In genomic region chr20:38804682-38805501, GRCh38 we compare ENCODE assay signal across 8 cellular contexts. TPM values are rescaled to one million over a fixed set of nuclear protein-coding genes. Genes with fewer than 3 reads are reported as not detected.
DNase-seq lines count a peak whose midpoint lies in the region; ATAC-seq and TF ChIP-seq lines count a peak whose summit lies in the region.

No MANE protein-coding gene starts in this region.

- CTCF ChIA-PET in MCF 10A (lab: Yijun Ruan, JAX): interaction anchor here (0.6 to 1.1 kb wide), 2 partner anchors 17 to 21 kb away, joined by 3 to 4 read pairs; no protein-coding TSS in a partner anchor

- H3K27ac Mint-ChIP-seq in MCF 10A (ENCODE audit: low read depth, unreplicated experiment): no peak overlapping the region

- no peak for TF ChIP-seq POLR2A in breast epithelium (IDR thresholded peaks at IDR 0.05)

- peak overlapping the region; percentile 49 to 77 (median 63) for H3K4me3 ChIP-seq in breast epithelium

- H3K27me3 ChIP-seq in breast epithelium: peaks cover 7 to 30% of the 10 kb centered on the region in 2 donors

- no peaks in the 10 kb centered on the region for H3K9me3 Mint-ChIP-seq in MCF 10A (ENCODE audit: unreplicated experiment)

- H3K36me3 Mint-ChIP-seq in MCF 10A (ENCODE audit: insufficient read depth, unreplicated experiment): no peaks in the 10 kb centered on the region

- BruUV-seq in MCF 10A (replicated peaks; lab: Mats Ljungman, UMichigan): no TSS peak

- peaks cover 0 to 9% of the 10 kb centered on the region in 2 donors for H3K4me1 ChIP-seq in breast epithelium

- H3K27me3 Mint-ChIP-seq in MCF 10A (ENCODE audit: insufficient read depth, unreplicated experiment): peaks cover 24% of the 10 kb centered on the region

- intact Hi-C loops in breast epithelium (cut with DNase I; ENCODE audit: low total_unique reads): no loop called here
- intact Hi-C loops in MCF 10A (cut with micrococcal nuclease): no loop called here

- H3K9me3 ChIP-seq in breast epithelium: no peaks in the 10 kb centered on the region

- H3K4me3 Mint-ChIP-seq in MCF 10A (ENCODE audit: unreplicated experiment): no peak overlapping the region

- DNase-seq in breast epithelium (ENCODE audit: low spot score in 2 of 2) (peak in 1 of 2 donors; percentile 25), MCF 10A (ENCODE audit: unreplicated experiment) (no peak), SIG-M5 treated with dmso at 0.1 percent for 504 hours (lab: John Stamatoyannopoulos, UW; ENCODE audit: unreplicated experiment) (peak; percentile 77), iPS-NIHi7 (ENCODE audit: extremely low spot score) (peak; percentile 48), putamen (ENCODE audit: low spot score) (no peak)
- peak; percentile 66 for DNase-seq in activated naive CD4-positive, alpha-beta T cell treated with Interleukin-2 at 50 U/mL for 16 hours
- peak; percentile 53 for DNase-seq in stimulated activated CD4-positive, alpha-beta T cell treated with anti-CD3 and anti-CD28 coated beads, Interleukin-2, amount 100 ng/mL, for 4 hours (ENCODE audit: low read depth)

- POLR2A ChIA-PET in MCF 10A (lab: Yijun Ruan, JAX): interaction anchor here (1.4 kb wide), 1 partner anchor 17 kb away, joined by 4 read pairs; no protein-coding TSS in a partner anchor

- no peak for ATAC-seq in GM18519 (IDR thresholded peaks at IDR 0.05; ENCODE audit: low FRiP score, unreplicated experiment)

- no peak for TF ChIP-seq CTCF in breast epithelium (IDR thresholded peaks at IDR 0.05)
- TF ChIP-seq CTCF in MCF 10A (IDR thresholded peaks at IDR 0.05; ENCODE audit: unreplicated experiment): no peak

- no peaks in the 10 kb centered on the region for H3K4me1 Mint-ChIP-seq in MCF 10A (ENCODE audit: insufficient read depth, unreplicated experiment)

- H3K36me3 ChIP-seq in breast epithelium: no peaks in the 10 kb centered on the region

- H3K27ac ChIP-seq in breast epithelium: peak overlapping the region; percentile 53 to 75

RNA-seq across cellular contexts. Expression of gene PPP1R16B, which starts 0.6 kb away (rescaled TPM):
- total RNA-seq in breast epithelium: 10 to 100 TPM in 1 of 3 donors, 1 to 10 TPM in 2; 3.7 to 10.8 (median 8.2) TPM
- total RNA-seq in MCF 10A (2022): not detected in 2 replicates

RNA-seq across cellular contexts. Expression of gene ACTR5, which starts 56.6 kb away (rescaled TPM):
- total RNA-seq in breast epithelium (10 to 100 TPM in 2 of 3 donors, 1 to 10 TPM in 1; 8.5 to 15.4 (median 13.0) TPM), MCF 10A (2022) (6.0 and 6.9 TPM in 2 replicates)

Comparison
In these comparisons a context has a peak if more than half of its experiments do, and no peak if none do; other contexts are left out.
1. DNase-seq: peak in SIG-M5 treated with dmso at 0.1 percent for 504 hours (single experiment), activated naive CD4-positive, alpha-beta T cell treated with Interleukin-2 at 50 U/mL for 16 hours (single experiment), iPS-NIHi7 (single experiment) and stimulated activated CD4-positive, alpha-beta T cell treated with anti-CD3 and anti-CD28 coated beads, Interleukin-2, amount 100 ng/mL, for 4 hours (single experiment); none in MCF 10A (single experiment) and putamen (single experiment).